8 cellular contexts compared by ENCODE assay signal in the genomic region with DNA sequence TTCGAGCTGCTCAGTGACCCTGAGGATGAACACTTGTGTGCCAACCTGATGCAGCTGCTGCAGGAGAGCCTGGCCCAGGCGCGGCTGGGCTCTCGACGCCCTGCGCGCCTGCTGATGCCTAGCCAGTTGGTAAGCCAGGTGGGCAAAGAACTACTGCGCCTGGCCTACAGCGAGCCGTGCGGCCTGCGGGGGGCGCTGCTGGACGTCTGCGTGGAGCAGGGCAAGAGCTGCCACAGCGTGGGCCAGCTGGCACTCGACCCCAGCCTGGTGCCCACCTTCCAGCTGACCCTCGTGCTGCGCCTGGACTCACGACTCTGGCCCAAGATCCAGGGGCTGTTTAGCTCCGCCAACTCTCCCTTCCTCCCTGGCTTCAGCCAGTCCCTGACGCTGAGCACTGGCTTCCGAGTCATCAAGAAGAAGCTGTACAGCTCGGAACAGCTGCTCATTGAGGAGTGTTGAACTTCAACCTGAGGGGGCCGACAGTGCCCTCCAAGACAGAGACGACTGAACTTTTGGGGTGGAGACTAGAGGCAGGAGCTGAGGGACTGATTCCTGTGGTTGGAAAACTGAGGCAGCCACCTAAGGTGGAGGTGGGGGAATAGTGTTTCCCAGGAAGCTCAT. TPM values are rescaled to one million over a fixed set of nuclear protein-coding genes. Genes with fewer than 3 reads are reported as not detected.
DNase-seq lines count a peak whose midpoint lies in the region; ATAC-seq and TF ChIP-seq lines count a peak whose summit lies in the region.

No MANE protein-coding gene starts in this region.

- peaks cover 3 to 35% (median 22%) of the 10 kb centered on the region in 4 donors for H3K4me1 ChIP-seq in liver (ENCODE audit: control insufficient read depth in 4 of 4, insufficient read depth in 4 of 4, low read length in 3 of 4)

- H3K27ac ChIP-seq in coronary artery (peak overlapping the region; percentile 90 to 100), liver (ENCODE audit: low read depth in 1 of 2, low read length in 2 of 2) (peak overlapping the region; percentile 97 to 98)

- peak; percentile 69 to 78 for TF ChIP-seq RAD21 in liver (IDR thresholded peaks at IDR 0.05)

- H3K36me3 ChIP-seq in liver (ENCODE audit: control insufficient read depth in 4 of 4, insufficient read depth in 3 of 4, low read depth in 1 of 4, low read length in 3 of 4): peaks cover 0 to 5% (median 1%) of the 10 kb centered on the region in 4 donors

- peak overlapping the region; percentile 97 for H3K4me3 ChIP-seq in LNCaP clone FGC (ENCODE audit: low read depth, low read length)
- H3K4me3 ChIP-seq in coronary artery: peak overlapping the region; percentile 74
- H3K4me3 ChIP-seq in liver (ENCODE audit: low read depth in 1 of 3, low read length in 3 of 3): peak overlapping the region; percentile 63 to 79 (median 65)

- ATAC-seq in HG02759 (IDR thresholded peaks at IDR 0.05; ENCODE audit: unreplicated experiment): no peak

- TF ChIP-seq CTCF in LNCaP clone FGC (IDR thresholded peaks at IDR 0.05; ENCODE audit: control insufficient read depth, extremely low read depth, insufficient read depth) (peak; percentile 69), coronary artery (IDR thresholded peaks at IDR 0.05) (peak; percentile 70), liver (IDR thresholded peaks at IDR 0.05; ENCODE audit: low read depth, low read length, missing input control) (peak; percentile 51)

- peak overlapping the region; percentile 76 to 88 for H3K9ac ChIP-seq in liver (ENCODE audit: low read depth in 1 of 2, low read length in 2 of 2)

- H3K9me3 ChIP-seq in liver (ENCODE audit: control insufficient read depth in 4 of 4, low read length in 3 of 4): no peaks in the 10 kb centered on the region

- DNase-seq in EL (peak; percentile 50), LNCaP clone FGC (ENCODE audit: low read depth) (no peak), coronary artery (ENCODE audit: low spot score) (peak; percentile 85), KG1 (lab: John Stamatoyannopoulos, UW) (no peak)
- DNase-seq in activated CD4-positive, alpha-beta T cell treated with anti-CD3 and anti-CD28 coated beads for 1 hour: peak; percentile 60
- peak; percentile 50 to 74 (median 56) for DNase-seq in stimulated activated CD4-positive, alpha-beta T cell treated with anti-CD3 and anti-CD28 coated beads, TNF-alpha, amount 100 ng/mL, for 24 hours (ENCODE audit: low read depth in 3 of 3)

- 10% methylated on average over 26 of the region's 26 CpGs for WGBS in liver

- no peaks in the 10 kb centered on the region for H3K27me3 ChIP-seq in liver (ENCODE audit: control insufficient read depth in 4 of 4, insufficient read depth in 4 of 4, low read length in 3 of 4)

TF ChIP-seq in liver, 16 proteins besides CTCF, POLR2A, EP300 and RAD21:
- TF ChIP-seq HNF4G (IDR thresholded peaks at IDR 0.05): no peak
- TF ChIP-seq, protein P1, sequence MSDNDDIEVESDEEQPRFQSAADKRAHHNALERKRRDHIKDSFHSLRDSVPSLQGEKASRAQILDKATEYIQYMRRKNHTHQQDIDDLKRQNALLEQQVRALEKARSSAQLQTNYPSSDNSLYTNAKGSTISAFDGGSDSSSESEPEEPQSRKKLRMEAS (IDR thresholded peaks at IDR 0.05): no peak
- TF ChIP-seq, protein P2, sequence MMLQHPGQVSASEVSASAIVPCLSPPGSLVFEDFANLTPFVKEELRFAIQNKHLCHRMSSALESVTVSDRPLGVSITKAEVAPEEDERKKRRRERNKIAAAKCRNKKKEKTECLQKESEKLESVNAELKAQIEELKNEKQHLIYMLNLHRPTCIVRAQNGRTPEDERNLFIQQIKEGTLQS (IDR thresholded peaks at IDR 0.05): no peak
- no peak for TF ChIP-seq TAF1 (conservative IDR thresholded peaks at IDR 0.05)
- TF ChIP-seq FOXA1 (IDR thresholded peaks at IDR 0.05): no peak
- TF ChIP-seq, protein P3, sequence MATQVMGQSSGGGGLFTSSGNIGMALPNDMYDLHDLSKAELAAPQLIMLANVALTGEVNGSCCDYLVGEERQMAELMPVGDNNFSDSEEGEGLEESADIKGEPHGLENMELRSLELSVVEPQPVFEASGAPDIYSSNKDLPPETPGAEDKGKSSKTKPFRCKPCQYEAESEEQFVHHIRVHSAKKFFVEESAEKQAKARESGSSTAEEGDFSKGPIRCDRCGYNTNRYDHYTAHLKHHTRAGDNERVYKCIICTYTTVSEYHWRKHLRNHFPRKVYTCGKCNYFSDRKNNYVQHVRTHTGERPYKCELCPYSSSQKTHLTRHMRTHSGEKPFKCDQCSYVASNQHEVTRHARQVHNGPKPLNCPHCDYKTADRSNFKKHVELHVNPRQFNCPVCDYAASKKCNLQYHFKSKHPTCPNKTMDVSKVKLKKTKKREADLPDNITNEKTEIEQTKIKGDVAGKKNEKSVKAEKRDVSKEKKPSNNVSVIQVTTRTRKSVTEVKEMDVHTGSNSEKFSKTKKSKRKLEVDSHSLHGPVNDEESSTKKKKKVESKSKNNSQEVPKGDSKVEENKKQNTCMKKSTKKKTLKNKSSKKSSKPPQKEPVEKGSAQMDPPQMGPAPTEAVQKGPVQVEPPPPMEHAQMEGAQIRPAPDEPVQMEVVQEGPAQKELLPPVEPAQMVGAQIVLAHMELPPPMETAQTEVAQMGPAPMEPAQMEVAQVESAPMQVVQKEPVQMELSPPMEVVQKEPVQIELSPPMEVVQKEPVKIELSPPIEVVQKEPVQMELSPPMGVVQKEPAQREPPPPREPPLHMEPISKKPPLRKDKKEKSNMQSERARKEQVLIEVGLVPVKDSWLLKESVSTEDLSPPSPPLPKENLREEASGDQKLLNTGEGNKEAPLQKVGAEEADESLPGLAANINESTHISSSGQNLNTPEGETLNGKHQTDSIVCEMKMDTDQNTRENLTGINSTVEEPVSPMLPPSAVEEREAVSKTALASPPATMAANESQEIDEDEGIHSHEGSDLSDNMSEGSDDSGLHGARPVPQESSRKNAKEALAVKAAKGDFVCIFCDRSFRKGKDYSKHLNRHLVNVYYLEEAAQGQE (IDR thresholded peaks at IDR 0.05): no peak
- TF ChIP-seq FOXA2 (IDR thresholded peaks at IDR 0.05): no peak
- TF ChIP-seq, protein P4, sequence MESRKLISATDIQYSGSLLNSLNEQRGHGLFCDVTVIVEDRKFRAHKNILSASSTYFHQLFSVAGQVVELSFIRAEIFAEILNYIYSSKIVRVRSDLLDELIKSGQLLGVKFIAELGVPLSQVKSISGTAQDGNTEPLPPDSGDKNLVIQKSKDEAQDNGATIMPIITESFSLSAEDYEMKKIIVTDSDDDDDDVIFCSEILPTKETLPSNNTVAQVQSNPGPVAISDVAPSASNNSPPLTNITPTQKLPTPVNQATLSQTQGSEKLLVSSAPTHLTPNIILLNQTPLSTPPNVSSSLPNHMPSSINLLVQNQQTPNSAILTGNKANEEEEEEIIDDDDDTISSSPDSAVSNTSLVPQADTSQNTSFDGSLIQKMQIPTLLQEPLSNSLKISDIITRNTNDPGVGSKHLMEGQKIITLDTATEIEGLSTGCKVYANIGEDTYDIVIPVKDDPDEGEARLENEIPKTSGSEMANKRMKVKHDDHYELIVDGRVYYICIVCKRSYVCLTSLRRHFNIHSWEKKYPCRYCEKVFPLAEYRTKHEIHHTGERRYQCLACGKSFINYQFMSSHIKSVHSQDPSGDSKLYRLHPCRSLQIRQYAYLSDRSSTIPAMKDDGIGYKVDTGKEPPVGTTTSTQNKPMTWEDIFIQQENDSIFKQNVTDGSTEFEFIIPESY (IDR thresholded peaks at IDR 0.05): no peak
- TF ChIP-seq SP1 (IDR thresholded peaks at IDR 0.05): no peak
- TF ChIP-seq RXRA (IDR thresholded peaks at IDR 0.05): no peak
- TF ChIP-seq YY1 (IDR thresholded peaks at IDR 0.05): no peak
- TF ChIP-seq GABPA (IDR thresholded peaks at IDR 0.05 in 1 of 2, conservative IDR thresholded peaks at IDR 0.05 in 1 of 2): no peak
- TF ChIP-seq NR2F2 (IDR thresholded peaks at IDR 0.05): no peak
- no peak for TF ChIP-seq JUND (IDR thresholded peaks at IDR 0.05)
- no peak for TF ChIP-seq EGR1 (IDR thresholded peaks at IDR 0.05; ENCODE audit: low read depth in 2 of 2)
- no peak for TF ChIP-seq HNF4A (conservative IDR thresholded peaks at IDR 0.05)

RNA-seq across cellular contexts. Expression of a gene that starts 1.1 kb away (rescaled TPM):
- 10 to 100 TPM; 18.4 to 39.9 TPM for total RNA-seq in liver
- polyA plus RNA-seq in liver: 10 to 100 TPM; 47.4 to 69.0 TPM

RNA-seq across cellular contexts. Expression of a gene that starts 58.8 kb away (rescaled TPM):
- total RNA-seq in liver: 10 to 100 TPM in 1 of 2 donors, 1 to 10 TPM in 1; 6.9 to 11.0 TPM
- polyA plus RNA-seq in liver: 10 to 100 TPM in 1 of 2 donors, 1 to 10 TPM in 1; 9.5 to 13.9 TPM

RNA-seq across cellular contexts. Expression of a gene that starts 59.0 kb away (rescaled TPM):
- total RNA-seq in liver: 10 to 100 TPM; 36.8 to 49.8 TPM
- 10 to 100 TPM; 61.3 to 96.3 TPM for polyA plus RNA-seq in liver

Comparison
In these comparisons a context has a peak if more than half of its experiments do, and no peak if none do; other contexts are left out.
1. DNase-seq: peak in EL (single experiment), activated CD4-positive, alpha-beta T cell treated with anti-CD3 and anti-CD28 coated beads for 1 hour (single experiment), coronary artery (single experiment) and stimulated activated CD4-positive, alpha-beta T cell treated with anti-CD3 and anti-CD28 coated beads, TNF-alpha, amount 100 ng/mL, for 24 hours (3 of 3); none in LNCaP clone FGC (single experiment) and KG1 (single experiment).
2. Peak in every context shown above with its lines, with median percentiles within 50 percentile points of each other: H3K4me3 ChIP-seq and CTCF ChIP-seq.